ENCODE assay signal across 8 cellular contexts in the genomic region with DNA sequence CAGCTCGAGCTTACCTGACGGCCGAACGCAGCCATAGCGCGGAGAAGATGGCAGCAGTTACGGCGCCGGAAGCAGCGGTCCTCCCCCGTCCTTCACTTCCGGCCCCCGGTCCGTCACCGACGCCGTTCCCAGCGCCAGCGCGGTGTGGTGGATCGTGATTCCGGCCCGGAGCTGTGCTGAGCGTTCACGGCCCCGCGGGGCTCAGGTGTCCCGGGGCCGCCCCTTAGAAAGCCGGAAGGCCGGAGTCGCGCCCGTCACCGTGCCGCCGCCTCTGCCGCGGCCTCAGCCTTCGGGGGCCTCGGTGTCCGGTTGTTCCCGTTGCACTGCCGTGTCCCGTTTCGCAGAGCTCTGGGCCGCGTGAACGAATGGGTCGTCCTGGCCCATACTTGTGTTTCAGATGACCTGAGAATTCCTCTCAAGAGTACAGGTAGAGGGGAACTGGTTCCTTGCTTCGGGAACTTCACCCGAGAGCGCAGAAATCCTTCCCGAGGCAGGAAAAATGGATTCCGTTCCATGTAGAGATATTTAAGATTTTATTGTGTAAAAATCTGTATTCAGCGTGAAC. TPM values are rescaled to one million over a fixed set of nuclear protein-coding genes. Genes with fewer than 3 reads are reported as not detected.
A peak's percentile ranks its signal among the peaks of the same experiment; 100 is the strongest.
DNase-seq lines count a peak whose midpoint lies in the region; TF ChIP-seq lines count a peak whose summit lies in the region.

A gene with protein sequence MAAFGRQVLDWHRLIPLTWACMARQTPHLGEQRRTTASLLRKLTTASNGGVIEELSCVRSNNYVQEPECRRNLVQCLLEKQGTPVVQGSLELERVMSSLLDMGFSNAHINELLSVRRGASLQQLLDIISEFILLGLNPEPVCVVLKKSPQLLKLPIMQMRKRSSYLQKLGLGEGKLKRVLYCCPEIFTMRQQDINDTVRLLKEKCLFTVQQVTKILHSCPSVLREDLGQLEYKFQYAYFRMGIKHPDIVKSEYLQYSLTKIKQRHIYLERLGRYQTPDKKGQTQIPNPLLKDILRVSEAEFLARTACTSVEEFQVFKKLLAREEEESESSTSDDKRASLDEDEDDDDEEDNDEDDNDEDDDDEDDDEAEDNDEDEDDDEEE (minus strand): TSS at position 49 of the 565 bp plus-strand sequence. CDS start 14 bp downstream, at position 35.

- 0 to 1% methylated on average over 29 to 56 of the region's 56 CpGs for WGBS in testis, 2 donors

- CTCF ChIA-PET in HEK293 (lab: Yijun Ruan, JAX), result interaction anchor here (0.6 to 1.1 kb wide), 2 partner anchors 119 to 742 kb away, joined by 3 to 6 read pairs; no protein-coding TSS in a partner anchor

- peak; percentile 53 for TF ChIP-seq CTCF in HEK293 (tag by site-specific recombination; IDR thresholded peaks at IDR 0.05)
- no peak for TF ChIP-seq CTCF in osteoblast (IDR thresholded peaks at IDR 0.05; ENCODE audit: extremely low read depth, low read depth, low read length)
- peak in 1 of 3 experiments; percentile 8 for TF ChIP-seq CTCF in testis (IDR thresholded peaks at IDR 0.05)

- H3K4me2 ChIP-seq in osteoblast (ENCODE audit: insufficient read depth, low read length), result peak within 1 kb of the TSS; percentile 87

- H3K4me1 Mint-ChIP-seq in activated naive CD8-positive, alpha-beta T cell (ENCODE audit: low read depth), result peaks cover 78% of the 10 kb centered on the region

- peak within 1 kb of the TSS; percentile 97 for H3K4me3 Mint-ChIP-seq in activated naive CD8-positive, alpha-beta T cell

- H3K27me3 ChIP-seq in osteoblast (ENCODE audit: insufficient read depth, low read length) (no peaks in the 10 kb centered on the region), testis (no peaks in the 10 kb centered on the region)

- peaks cover 10% of the 10 kb centered on the region for H3K36me3 Mint-ChIP-seq in activated naive CD8-positive, alpha-beta T cell

- peak; percentile 59 for DNase-seq in GM04504 (ENCODE audit: low read depth)
- DNase-seq in MV-4-11 (lab: John Stamatoyannopoulos, UW), result peak; percentile 63
- DNase-seq in SKM-1 treated with dmso at 0.1 percent for 144 hours (lab: John Stamatoyannopoulos, UW; ENCODE audit: unreplicated experiment), result peak; percentile 75
- peak; percentile 86 for DNase-seq in glomerular visceral epithelial cell (ENCODE audit: extremely low spot score)
- peak; percentile 98 for DNase-seq in osteoblast (ENCODE audit: insufficient read length, low spot score, missing footprints)
- peak; percentile 90 for DNase-seq in testis

- no peaks in the 10 kb centered on the region for H3K27me3 Mint-ChIP-seq in activated naive CD8-positive, alpha-beta T cell

- H3K36me3 ChIP-seq in HEK293 (ENCODE audit: control insufficient read depth in 2 of 2, insufficient read depth in 1 of 2, low read length in 2 of 2), result peaks cover 18 to 45% of the 10 kb centered on the region in 2 experiments
- peaks cover 18% of the 10 kb centered on the region for H3K36me3 ChIP-seq in osteoblast (ENCODE audit: insufficient read depth, low read length)
- H3K36me3 ChIP-seq in testis (ENCODE audit: low read depth, missing control alignments), result no peaks in the 10 kb centered on the region

- H3K4me3 ChIP-seq in HEK293 (ENCODE audit: low read depth, low read length), result peak within 1 kb of the TSS; percentile 100
- peak within 1 kb of the TSS; percentile 86 for H3K4me3 ChIP-seq in osteoblast (ENCODE audit: insufficient read depth, low read length)
- H3K4me3 ChIP-seq in testis, result peak within 1 kb of the TSS; percentile 92 to 95

- peak within 1 kb of the TSS; percentile 94 for H2AFZ ChIP-seq in osteoblast (ENCODE audit: low read length)

- peaks cover 4% of the 10 kb centered on the region for H4K20me1 ChIP-seq in osteoblast (ENCODE audit: insufficient read depth, low read length)

- H3K9me3 ChIP-seq in HEK293 (ENCODE audit: control insufficient read depth, insufficient read depth, low read depth, low read length), result no peaks in the 10 kb centered on the region
- no peaks in the 10 kb centered on the region for H3K9me3 ChIP-seq in osteoblast (ENCODE audit: low read depth, low read length)
- no peaks in the 10 kb centered on the region for H3K9me3 ChIP-seq in testis

- intact Hi-C loops in testis (cut with DNase I; ENCODE audit: low total_unique reads), result no loop called here

- no peaks in the 10 kb centered on the region for H3K9me3 Mint-ChIP-seq in activated naive CD8-positive, alpha-beta T cell (ENCODE audit: low read depth)

- H3K27ac ChIP-seq in HEK293 (ENCODE audit: extremely low read depth, low read depth, low read length), result peak within 1 kb of the TSS; percentile 73
- peak within 1 kb of the TSS; percentile 64 for H3K27ac ChIP-seq in osteoblast (ENCODE audit: low read depth, low read length)
- H3K27ac ChIP-seq in testis, result peak within 1 kb of the TSS; percentile 90 to 93

- H3K27ac Mint-ChIP-seq in activated naive CD8-positive, alpha-beta T cell, result peak within 1 kb of the TSS; percentile 98

- H3K79me2 ChIP-seq in osteoblast (ENCODE audit: insufficient read depth, low read length), result peaks cover 53% of the 10 kb centered on the region

- TF ChIP-seq POLR2A in testis (IDR thresholded peaks at IDR 0.05), result peak; percentile 4

- H3K4me1 ChIP-seq in HEK293 (ENCODE audit: control insufficient read depth, insufficient read depth, low read length), result peaks cover 4% of the 10 kb centered on the region; the same call in 1 of the 2 replicates
- peaks cover 17% of the 10 kb centered on the region for H3K4me1 ChIP-seq in osteoblast (ENCODE audit: insufficient read depth, low read length)
- H3K4me1 ChIP-seq in testis, result peaks cover 14% of the 10 kb centered on the region

- POLR2A ChIA-PET in HEK293 (lab: Yijun Ruan, JAX), result interaction anchor here (0.6 to 1.6 kb wide), 8 partner anchors 41 to 188 kb away, joined by 3 to 13 read pairs (median 3); a partner anchor contains a TSS

TF ChIP-seq in HEK293, 187 proteins besides CTCF, POLR2A, EP300 and RAD21 (continues in another document):
- peak; percentile 81; the same call in 1 of the 2 replicates for TF ChIP-seq KLF7 (tag by site-specific recombination; IDR thresholded peaks at IDR 0.05; ENCODE audit: borderline replicate concordance)
- TF ChIP-seq, protein P1, sequence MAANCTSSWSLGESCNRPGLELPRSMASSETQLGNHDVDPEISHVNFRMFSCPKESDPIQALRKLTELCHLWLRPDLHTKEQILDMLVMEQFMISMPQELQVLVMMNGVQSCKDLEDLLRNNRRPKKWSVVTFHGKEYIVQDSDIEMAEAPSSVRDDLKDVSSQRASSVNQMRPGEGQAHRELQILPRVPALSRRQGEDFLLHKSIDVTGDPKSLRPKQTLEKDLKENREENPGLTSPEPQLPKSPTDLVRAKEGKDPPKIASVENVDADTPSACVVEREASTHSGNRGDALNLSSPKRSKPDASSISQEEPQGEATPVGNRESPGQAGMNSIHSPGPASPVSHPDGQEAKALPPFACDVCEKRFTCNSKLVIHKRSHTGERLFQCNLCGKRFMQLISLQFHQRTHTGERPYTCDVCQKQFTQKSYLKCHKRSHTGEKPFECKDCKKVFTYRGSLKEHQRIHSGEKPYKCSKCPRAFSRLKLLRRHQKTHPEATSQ (tag by site-specific recombination; IDR thresholded peaks at IDR 0.05), result peak; percentile 100
- peak; percentile 89; the same call in 1 of the 2 replicates for TF ChIP-seq HOXC10 (CRISPR knock-in tag; IDR thresholded peaks at IDR 0.05)
- TF ChIP-seq ZIC2 (tag by site-specific recombination; IDR thresholded peaks at IDR 0.05), result peak; percentile 35
- peak; percentile 97 for TF ChIP-seq ZXDB (tag by site-specific recombination; IDR thresholded peaks at IDR 0.05)
- peak; percentile 78 for TF ChIP-seq SP2 (tag by site-specific recombination; IDR thresholded peaks at IDR 0.05)
- TF ChIP-seq ZNF585B (tag by site-specific recombination; IDR thresholded peaks at IDR 0.05), result 0 out of 2 replicates have a peak, but pooled peaks have one; percentile 14
- TF ChIP-seq ZNF76 (tag by site-specific recombination; IDR thresholded peaks at IDR 0.05; ENCODE audit: borderline replicate concordance, low read depth), result peak; percentile 83; the same call in 1 of the 2 replicates
- peak; percentile 42; the same call in 1 of the 2 replicates for TF ChIP-seq ZBTB48 (tag by site-specific recombination; IDR thresholded peaks at IDR 0.05)
- TF ChIP-seq ZNF610 (tag by site-specific recombination; IDR thresholded peaks at IDR 0.05; ENCODE audit: borderline replicate concordance), result peak; percentile 78; the same call in 1 of the 2 replicates
- TF ChIP-seq REPIN1 (tag by site-specific recombination; IDR thresholded peaks at IDR 0.05; ENCODE audit: low read depth), result peak; percentile 94; the same call in 1 of the 2 replicates
- peak; percentile 93 for TF ChIP-seq SP7 (tag by site-specific recombination; IDR thresholded peaks at IDR 0.05)
- TF ChIP-seq ZNF146 (tag by site-specific recombination; IDR thresholded peaks at IDR 0.05), result peak; percentile 56; the same call in 1 of the 2 replicates
- TF ChIP-seq, protein P2, sequence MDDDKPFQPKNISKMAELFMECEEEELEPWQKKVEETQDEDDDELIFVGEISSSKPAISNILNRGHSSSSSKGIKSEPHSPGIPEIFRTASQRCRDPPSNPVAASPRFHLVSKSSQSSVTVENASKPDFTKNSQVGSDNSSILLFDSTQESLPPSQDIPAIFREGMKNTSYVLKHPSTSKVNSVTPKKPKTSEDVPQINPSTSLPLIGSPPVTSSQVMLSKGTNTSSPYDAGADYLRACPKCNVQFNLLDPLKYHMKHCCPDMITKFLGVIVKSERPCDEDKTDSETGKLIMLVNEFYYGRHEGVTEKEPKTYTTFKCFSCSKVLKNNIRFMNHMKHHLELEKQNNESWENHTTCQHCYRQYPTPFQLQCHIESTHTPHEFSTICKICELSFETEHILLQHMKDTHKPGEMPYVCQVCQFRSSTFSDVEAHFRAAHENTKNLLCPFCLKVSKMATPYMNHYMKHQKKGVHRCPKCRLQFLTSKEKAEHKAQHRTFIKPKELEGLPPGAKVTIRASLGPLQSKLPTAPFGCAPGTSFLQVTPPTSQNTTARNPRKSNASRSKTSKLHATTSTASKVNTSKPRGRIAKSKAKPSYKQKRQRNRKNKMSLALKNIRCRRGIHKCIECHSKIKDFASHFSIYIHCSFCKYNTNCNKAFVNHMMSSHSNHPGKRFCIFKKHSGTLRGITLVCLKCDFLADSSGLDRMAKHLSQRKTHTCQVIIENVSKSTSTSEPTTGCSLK (tag by site-specific recombination; IDR thresholded peaks at IDR 0.05), result no peak
- TF ChIP-seq SP3 (tag by site-specific recombination; IDR thresholded peaks at IDR 0.05), result peak; percentile 73
- TF ChIP-seq RBAK (tag by site-specific recombination; IDR thresholded peaks at IDR 0.05), result no peak
- TF ChIP-seq ZFP3 (tag by site-specific recombination; IDR thresholded peaks at IDR 0.05; ENCODE audit: low read depth), result no peak
- TF ChIP-seq ZNF423 (tag by site-specific recombination; IDR thresholded peaks at IDR 0.05), result no peak
- no peak for TF ChIP-seq HOXA7 (CRISPR knock-in tag; IDR thresholded peaks at IDR 0.05; ENCODE audit: borderline replicate concordance)
- peak; percentile 97 for TF ChIP-seq ZNF324 (tag by site-specific recombination; IDR thresholded peaks at IDR 0.05)

RNA-seq across cellular contexts. Expression of the gene that starts here (rescaled TPM):
- total RNA-seq in osteoblast (20.3 and 30.0 TPM in 2 replicates), testis (10 to 100 TPM; 26.4 to 40.6 TPM)
- polyA plus RNA-seq in testis (ENCODE audit: insufficient read depth, low read depth, low replicate concordance), result 37.3 TPM

Comparison
In these comparisons a context has a peak if more than half of its experiments do, and no peak if none do; other contexts are left out.
1. Peak in every context shown above with its lines: DNase-seq, H3K4me3 ChIP-seq and H3K27ac ChIP-seq.